In genomic region chr2:184677171-184677570, GRCh38 we compare ENCODE assay signal across 15 cellular contexts.
"Had no signal": no experiment of that assay in that cellular context is flagged by ENCODE, and none has a peak within 500 bp of the region (broad histone marks: within the 10 kb centered on the region; RNA-seq: fewer than 3 reads in every experiment).

No MANE protein-coding gene starts in this region.

- ATAC-seq: activated naive CD4-positive, alpha-beta T cell treated with anti-CD3 and anti-CD28 coated beads, Interleukin-2, amount 50 U/mL, for 72 hours; activated T-helper 17 cell treated with anti-CD3 and anti-CD28 coated beads, Interleukin-2, amount 50 U/mL, for 72 hours; effector memory CD8-positive, alpha-beta T cell; heart right ventricle; left lobe of liver; lower lobe of right lung; right lobe of liver; stimulated activated naive CD8-positive, alpha-beta T cell treated with anti-CD3 and anti-CD28 coated beads, Interleukin-15, amount 100 ng/mL, for 72 hours; WTC11 had no signal

- DNase-seq: activated T-cell treated with anti-CD3 and anti-CD28 coated beads, Interleukin-2, amount 50 U/mL, for 24 hours; brain microvascular endothelial cell; effector memory CD8-positive, alpha-beta T cell; heart right ventricle; lower lobe of right lung; naive B cell; nucleus accumbens; right lobe of liver; stimulated activated CD4-positive, alpha-beta T cell treated with anti-CD3 and anti-CD28 coated beads, Interleukin-1b, Interleukin-23, amount 100 ng/mL, for 48 hours; stimulated activated naive CD8-positive, alpha-beta T cell treated with anti-CD3 and anti-CD28 coated beads, Interleukin-15, amount 100 ng/mL, for 72 hours; tibial artery had no signal
